In genomic region chr16:30417447-30418349, GRCh38 we compare ENCODE assay signal across 1 cellular context.
A peak's percentile ranks its signal among the peaks of the same experiment; 100 is the strongest.
TF ChIP-seq lines count a peak whose summit lies in the region.

No MANE protein-coding gene starts in this region.

TF ChIP-seq in WTC11, 78 proteins besides CTCF, POLR2A, EP300 and RAD21 (continued from another document and continues in another):
- peak; percentile 84 for TF ChIP-seq MLX (CRISPR knock-in tag; IDR thresholded peaks at IDR 0.05)
- no peak for TF ChIP-seq PREB (CRISPR knock-in tag; IDR thresholded peaks at IDR 0.05; ENCODE audit: borderline replicate concordance)
- TF ChIP-seq ZBTB21 (CRISPR knock-in tag; IDR thresholded peaks at IDR 0.05; ENCODE audit: borderline replicate concordance) = 0 out of 2 replicates have a peak, but pooled peaks have one; percentile 95
- peak; percentile 90 for TF ChIP-seq NR3C1 (CRISPR knock-in tag; conservative IDR thresholded peaks at IDR 0.05; ENCODE audit: low read depth)
- TF ChIP-seq MXD4 (CRISPR knock-in tag; IDR thresholded peaks at IDR 0.05; ENCODE audit: borderline replicate concordance) = no peak
- peak; percentile 75; the same call in 1 of the 2 replicates for TF ChIP-seq E2F4 (CRISPR knock-in tag; IDR thresholded peaks at IDR 0.05; ENCODE audit: borderline replicate concordance, low read depth)
- peak; percentile 69 for TF ChIP-seq ATF2 (CRISPR knock-in tag; IDR thresholded peaks at IDR 0.05; ENCODE audit: borderline replicate concordance, low read depth)
- TF ChIP-seq CREB1 (CRISPR knock-in tag; IDR thresholded peaks at IDR 0.05) = no peak
- no peak for TF ChIP-seq NR1H2 (CRISPR knock-in tag; IDR thresholded peaks at IDR 0.05)
- TF ChIP-seq E2F1 (CRISPR knock-in tag; IDR thresholded peaks at IDR 0.05) = peak; percentile 79; the same call in 1 of the 2 replicates
- TF ChIP-seq FOXP4 (CRISPR knock-in tag; IDR thresholded peaks at IDR 0.05) = peak; percentile 99
- TF ChIP-seq E2F5 (CRISPR knock-in tag; IDR thresholded peaks at IDR 0.05) = peak; percentile 97
- peak; percentile 88 for TF ChIP-seq TCF7 (CRISPR knock-in tag; IDR thresholded peaks at IDR 0.05; ENCODE audit: low read depth)
- TF ChIP-seq GTF2I (CRISPR knock-in tag; conservative IDR thresholded peaks at IDR 0.05) = no peak
- 0 out of 2 replicates have a peak, but pooled peaks have one; percentile 56 for TF ChIP-seq ATF3 (CRISPR knock-in tag; conservative IDR thresholded peaks at IDR 0.05)
- no peak for TF ChIP-seq JAZF1 (CRISPR knock-in tag; IDR thresholded peaks at IDR 0.05)
- TF ChIP-seq ESRRA (CRISPR knock-in tag; IDR thresholded peaks at IDR 0.05; ENCODE audit: borderline replicate concordance) = peak; percentile 86; the same call in 1 of the 2 replicates
- TF ChIP-seq ZMAT4 (CRISPR knock-in tag; IDR thresholded peaks at IDR 0.05) = no peak
- peak; percentile 96 for TF ChIP-seq ETV6 (CRISPR knock-in tag; IDR thresholded peaks at IDR 0.05)
- 0 out of 2 replicates have a peak, but pooled peaks have one; percentile 42 for TF ChIP-seq PRRX2 (CRISPR knock-in tag; IDR thresholded peaks at IDR 0.05)
- TF ChIP-seq ZNF281 (CRISPR knock-in tag; IDR thresholded peaks at IDR 0.05) = no peak
- TF ChIP-seq SMAD3 (CRISPR knock-in tag; IDR thresholded peaks at IDR 0.05; ENCODE audit: borderline replicate concordance) = no peak; the same call in 1 of the 2 replicates
- peak; percentile 89; the same call in 1 of the 2 replicates for TF ChIP-seq ZNF219 (CRISPR knock-in tag; IDR thresholded peaks at IDR 0.05; ENCODE audit: borderline replicate concordance)
- TF ChIP-seq TP53 (CRISPR knock-in tag; IDR thresholded peaks at IDR 0.05) = peak; percentile 97; the same call in 1 of the 2 replicates
- TF ChIP-seq ZNF263 (CRISPR knock-in tag; IDR thresholded peaks at IDR 0.05; ENCODE audit: low read depth) = 0 out of 2 replicates have a peak, but pooled peaks have one; percentile 56
- no peak for TF ChIP-seq ZNF416 (CRISPR knock-in tag; IDR thresholded peaks at IDR 0.05)
- TF ChIP-seq ELF4 (CRISPR knock-in tag; IDR thresholded peaks at IDR 0.05; ENCODE audit: low read depth) = peak; percentile 88
- no peak for TF ChIP-seq GRHL2 (CRISPR knock-in tag; IDR thresholded peaks at IDR 0.05; ENCODE audit: insufficient replicate concordance, severe bottlenecking)
- TF ChIP-seq GABPB1 (CRISPR knock-in tag; IDR thresholded peaks at IDR 0.05) = no peak
- peak; percentile 67 for TF ChIP-seq USF2 (CRISPR knock-in tag; IDR thresholded peaks at IDR 0.05)
- TF ChIP-seq ZNF232 (CRISPR knock-in tag; IDR thresholded peaks at IDR 0.05) = peak; percentile 94
- TF ChIP-seq IRF1 (CRISPR knock-in tag; IDR thresholded peaks at IDR 0.05) = peak; percentile 61
- TF ChIP-seq SMAD4 (CRISPR knock-in tag; IDR thresholded peaks at IDR 0.05) = 0 out of 2 replicates have a peak, but pooled peaks have one; percentile 37
- peak; percentile 96 for TF ChIP-seq HMGXB4 (CRISPR knock-in tag; IDR thresholded peaks at IDR 0.05)
- no peak for TF ChIP-seq ZSCAN18 (CRISPR knock-in tag; IDR thresholded peaks at IDR 0.05)
- peak; percentile 97 for TF ChIP-seq TEAD1 (CRISPR knock-in tag; IDR thresholded peaks at IDR 0.05)
- TF ChIP-seq HMGA2 (CRISPR knock-in tag; IDR thresholded peaks at IDR 0.05) = no peak
- 0 out of 2 replicates have a peak, but pooled peaks have one; percentile 51 for TF ChIP-seq ZNF317 (CRISPR knock-in tag; IDR thresholded peaks at IDR 0.05; ENCODE audit: borderline replicate concordance, low read depth)
- no peak; the same call in 1 of the 2 replicates for TF ChIP-seq NFYB (CRISPR knock-in tag; conservative IDR thresholded peaks at IDR 0.05; ENCODE audit: low read depth)
- TF ChIP-seq ZNF671 (CRISPR knock-in tag; IDR thresholded peaks at IDR 0.05) = no peak
- TF ChIP-seq RELA (CRISPR knock-in tag; IDR thresholded peaks at IDR 0.05; ENCODE audit: borderline replicate concordance) = peak; percentile 98
